In the genomic region with DNA sequence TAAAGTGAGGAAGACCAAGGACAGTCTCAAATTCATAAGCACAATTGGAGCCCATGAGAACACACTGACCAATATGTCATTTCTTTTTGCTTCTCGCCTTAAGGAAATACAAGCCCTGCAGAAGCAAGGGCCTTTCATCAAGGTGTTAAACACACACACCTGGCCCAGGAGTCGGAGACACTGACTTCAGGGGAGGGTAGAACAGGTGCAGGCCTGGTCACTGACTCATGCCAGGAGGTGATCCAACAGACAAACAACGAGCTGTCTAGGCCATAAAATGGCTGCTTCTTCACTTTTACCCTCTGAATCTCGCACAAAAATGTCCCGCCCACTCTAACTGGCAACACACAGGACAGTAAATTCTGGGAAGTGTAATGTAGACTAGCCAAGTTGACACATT, we compare ENCODE assay signal across 20 cellular contexts.
"Had no signal": no experiment of that assay in that cellular context is flagged by ENCODE, and none has a peak within 500 bp of the region (broad histone marks: within the 10 kb centered on the region; RNA-seq: fewer than 3 reads in every experiment).

No MANE protein-coding gene starts in this region.

- H3K9ac ChIP-seq: neural progenitor cell had no signal

- DNase-seq: activated B cell treated with CpG ODN at 0.5 μM for 24 hours; activated CD4-positive, alpha-beta memory T cell treated with anti-CD3 and anti-CD28 coated beads for 36 hours; activated CD4-positive, alpha-beta T cell treated with anti-CD3 and anti-CD28 coated beads for 4 hours; activated naive CD4-positive, alpha-beta T cell; activated naive CD8-positive, alpha-beta T cell treated with anti-CD3 and anti-CD28 coated beads for 36 hours; activated T-cell treated with anti-CD3 and anti-CD28 coated beads for 4 hours; amniotic stem cell; dorsolateral prefrontal cortex; endodermal cell; erythroblast; immature natural killer cell; kidney glomerular epithelial cell; mesenchymal stem cell; naive thymus-derived CD4-positive, alpha-beta T cell; psoas muscle; right cardiac atrium; stimulated activated CD4-positive, alpha-beta T cell treated with anti-CD3 and anti-CD28 coated beads, Interleukin-2, amount 100 ng/mL, for 48 hours; trophoblast cell had no signal

- ATAC-seq: naive thymus-derived CD4-positive, alpha-beta T cell; psoas muscle; right cardiac atrium had no signal

- H3K27me3 ChIP-seq: dorsolateral prefrontal cortex, neural progenitor cell had no signal

- H3K36me3 ChIP-seq: neural progenitor cell had no signal

- H3K4me1 ChIP-seq: neural progenitor cell, psoas muscle had no signal

- H3K9me3 ChIP-seq: psoas muscle had no signal

- H3K4me3 ChIP-seq: dorsolateral prefrontal cortex, neural progenitor cell, psoas muscle, skin epidermis had no signal

- H3K27ac ChIP-seq: dorsolateral prefrontal cortex, neural progenitor cell, psoas muscle, skin epidermis had no signal
